ENCODE assay signal across 14 cellular contexts in genomic region chr6:136077834-136078576, GRCh38.
DNase-seq lines count a peak whose midpoint lies in the region; ATAC-seq and TF ChIP-seq lines count a peak whose summit lies in the region.
"Had no signal": no experiment of that assay in that cellular context is flagged by ENCODE, and none has a peak within 500 bp of the region (broad histone marks: within the 10 kb centered on the region; RNA-seq: fewer than 3 reads in every experiment).

No MANE protein-coding gene starts in this region.

- H3K4me1 ChIP-seq in RWPE2 (ENCODE audit: insufficient read depth, poor library complexity, severe bottlenecking), result no peaks in the 10 kb centered on the region

- in situ Hi-C loops in GM13976 (cut with MboI; ENCODE audit: low sequenced_read_pairs, unreplicated experiment), result no loop called here

- no peaks in the 10 kb centered on the region for H3K27me3 ChIP-seq in RWPE2 (ENCODE audit: insufficient read depth, poor library complexity, severe bottlenecking)
- H3K27me3 ChIP-seq: gastroesophageal sphincter had no signal

- no peaks in the 10 kb centered on the region for H3K36me3 ChIP-seq in RWPE2 (ENCODE audit: low read depth)
- H3K36me3 ChIP-seq: gastroesophageal sphincter had no signal

- no peaks in the 10 kb centered on the region for H3K9me3 ChIP-seq in RWPE2 (ENCODE audit: severe bottlenecking)
- H3K9me3 ChIP-seq: gastroesophageal sphincter had no signal

- ATAC-seq in RWPE2 (ENCODE audit: low read depth) (peak; percentile 36; the same call in 2 of the 3 replicates), HG02981 (IDR thresholded peaks at IDR 0.05; ENCODE audit: unreplicated experiment) (no peak), GM19395 (IDR thresholded peaks at IDR 0.05; ENCODE audit: unreplicated experiment) (no peak)
- ATAC-seq: gastroesophageal sphincter; stimulated activated naive CD8-positive, alpha-beta T cell treated with anti-CD3 and anti-CD28 coated beads, Interleukin-15, amount 100 ng/mL, for 72 hours had no signal

- no peak overlapping the region for H3K27ac ChIP-seq in RWPE2 (ENCODE audit: poor library complexity, severe bottlenecking)
- H3K27ac ChIP-seq: gastroesophageal sphincter had no signal

- H3K4me3 ChIP-seq in RWPE2 (ENCODE audit: severe bottlenecking), result no peak overlapping the region
- H3K4me3 ChIP-seq: gastroesophageal sphincter had no signal

- TF ChIP-seq CTCF in RWPE2 (IDR thresholded peaks at IDR 0.05; ENCODE audit: poor library complexity, severe bottlenecking), result no peak
- TF ChIP-seq CTCF in GM13976 (IDR thresholded peaks at IDR 0.05; ENCODE audit: borderline replicate concordance, control extremely low read depth, extremely low read depth, insufficient read depth, missing control alignments), result no peak

- DNase-seq in GM04504 (ENCODE audit: low read depth) (peak; percentile 93), RWPE2 (ENCODE audit: low spot score) (no peak), fibroblast of gingiva (ENCODE audit: low read depth) (peak; percentile 71), renal cortical epithelial cell (ENCODE audit: low read depth) (peak; percentile 57), pons (ENCODE audit: low spot score) (no peak), GM13976 (ENCODE audit: low spot score) (no peak)
- DNase-seq: activated CD8-positive, alpha-beta memory T cell treated with anti-CD3 and anti-CD28 coated beads, Interleukin-2, amount 50 U/mL, for 4 hours; anterior cingulate cortex; NCI-H2029 treated with DMSO at 0.1 percent for 48 hours; stimulated activated CD4-positive, alpha-beta T cell treated with anti-CD3 and anti-CD28 coated beads, Interleukin-2, amount 100 ng/mL, for 48 hours; stimulated activated naive CD8-positive, alpha-beta T cell treated with anti-CD3 and anti-CD28 coated beads, Interleukin-15, amount 100 ng/mL, for 72 hours had no signal

Comparison
In these comparisons a context has a peak if more than half of its experiments do, and no peak if none do; other contexts are left out.
1. DNase-seq: peak in GM04504 (single experiment), fibroblast of gingiva (single experiment) and renal cortical epithelial cell (single experiment); none in RWPE2 (single experiment), pons (single experiment) and GM13976 (single experiment).